In the genomic region with DNA sequence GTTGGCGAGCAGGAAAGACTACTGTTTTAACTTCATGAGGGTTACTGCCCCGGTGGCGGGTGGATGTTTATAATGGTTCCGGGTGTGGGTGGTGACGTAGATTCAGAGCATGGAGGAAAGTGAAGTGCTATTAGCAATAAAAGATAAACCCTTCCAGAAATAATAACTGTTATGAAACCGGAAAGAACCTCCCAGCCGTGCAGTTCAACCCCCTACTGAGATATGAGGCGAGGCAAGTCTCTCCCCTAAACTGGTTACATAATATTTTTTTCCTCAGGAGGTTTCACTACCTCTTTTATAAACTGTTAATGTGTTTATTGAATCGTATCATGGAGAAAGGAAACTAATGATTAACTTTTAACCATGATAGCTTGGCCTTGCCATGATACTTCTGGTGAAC, we compare ENCODE assay signal across 7 cellular contexts. TPM values are rescaled to one million over a fixed set of nuclear protein-coding genes. Genes with fewer than 3 reads are reported as not detected.
DNase-seq lines count a peak whose midpoint lies in the region; ATAC-seq, FAIRE-seq and TF ChIP-seq lines count a peak whose summit lies in the region.

No MANE protein-coding gene starts in this region.

- peak overlapping the region; percentile 15 to 23 for H3K4me3 Mint-ChIP-seq in stimulated activated naive B cell treated with anti-CD40 and anti-IgM and Interleukin-4, amounts not matched to agents 10 μg/mL and 1 μg/mL and 100 μg/mL, for 72 hours
- H3K4me3 Mint-ChIP-seq in CD8-positive, alpha-beta memory T cell: no peak overlapping the region

- DNase-seq in GM12878 (ENCODE audit: low read depth, low spot score): peak; percentile 72
- peak; percentile 64 for DNase-seq in stimulated activated naive B cell treated with anti-CD40 and anti-IgM and Interleukin-4, amounts not matched to agents 10 μg/mL and 1 μg/mL and 100 μg/mL, for 72 hours
- no peak for DNase-seq in CD8-positive, alpha-beta memory T cell
- no peak for DNase-seq in COLO829 (ENCODE audit: low spot score)
- no peak for DNase-seq in activated CD4-positive, CD25-positive, alpha-beta regulatory T cell (lab: John Stamatoyannopoulos, UW)

- SMC1A ChIA-PET in GM12878 (lab: Charles Lee; ENCODE audit: uncharacterized antibody, unreplicated experiment): interaction anchor here (0.6 to 3.6 kb wide), 10 partner anchors 10 to 913 kb away, joined by 3 to 14 read pairs (median 4); partner anchors contain the start of gene STIM2

- H3K4me1 ChIP-seq in GM12878 (ENCODE audit: control insufficient read depth, insufficient read depth, low read length): peaks cover 21% of the 10 kb centered on the region
- H3K4me1 ChIP-seq in CD8-positive, alpha-beta memory T cell (ENCODE audit: insufficient read depth, low read length): peaks cover 13% of the 10 kb centered on the region

- H2AFZ ChIP-seq in GM12878 (ENCODE audit: control insufficient read depth, low read depth, low read length): peak overlapping the region; percentile 33

- BruUV-seq in GM12878 (replicated peaks; lab: Mats Ljungman, UMichigan): no TSS peak

- intact Hi-C loops in GM12878 (cut with micrococcal nuclease; ENCODE audit: unreplicated experiment): loop anchor here (1.0 kb wide), 1 partner anchor 31 kb away; no protein-coding TSS in a partner anchor

- H3K27ac Mint-ChIP-seq in stimulated activated naive B cell treated with anti-CD40 and anti-IgM and Interleukin-4, amounts not matched to agents 10 μg/mL and 1 μg/mL and 100 μg/mL, for 72 hours: no peak overlapping the region
- no peak overlapping the region for H3K27ac Mint-ChIP-seq in CD8-positive, alpha-beta memory T cell

- TF ChIP-seq RAD21 in GM12878 (IDR thresholded peaks at IDR 0.05; ENCODE audit: insufficient read depth, low read depth, low read length): no peak

- in situ Hi-C loops in GM12878 (cut with MboI): no loop called here

- H4K20me1 ChIP-seq in GM12878 (ENCODE audit: control insufficient read depth, insufficient read depth): no peaks in the 10 kb centered on the region

- TF ChIP-seq CTCF in GM12878 (IDR thresholded peaks at IDR 0.05 in 2 of 3, conservative IDR thresholded peaks at IDR 0.05 in 1 of 3; ENCODE audit: control insufficient read depth in 2 of 3, extremely low read depth in 1 of 3, insufficient read depth in 1 of 3, low read depth in 3 of 3, low read length in 3 of 3): no peak

- CTCF ChIA-PET in GM12878 (lab: Yijun Ruan, JAX): no interaction called here
- CTCF ChIA-PET in CD8-positive, alpha-beta memory T cell (lab: Charles Lee): no interaction called here

- H3K9me3 Mint-ChIP-seq in stimulated activated naive B cell treated with anti-CD40 and anti-IgM and Interleukin-4, amounts not matched to agents 10 μg/mL and 1 μg/mL and 100 μg/mL, for 72 hours: peaks cover 9 to 13% of the 10 kb centered on the region in 2 donors
- peaks cover 0 to 6% (median 4%) of the 10 kb centered on the region in 5 donors for H3K9me3 Mint-ChIP-seq in CD8-positive, alpha-beta memory T cell

- H3K9ac ChIP-seq in GM12878 (ENCODE audit: control insufficient read depth, insufficient read depth, low read length): no peak overlapping the region

- peaks cover 31 to 76% of the 10 kb centered on the region in 2 donors for H3K4me1 Mint-ChIP-seq in stimulated activated naive B cell treated with anti-CD40 and anti-IgM and Interleukin-4, amounts not matched to agents 10 μg/mL and 1 μg/mL and 100 μg/mL, for 72 hours
- H3K4me1 Mint-ChIP-seq in CD8-positive, alpha-beta memory T cell: peaks cover 14 to 23% (median 20%) of the 10 kb centered on the region in 3 donors

- ATAC-seq in GM19351 (IDR thresholded peaks at IDR 0.05; ENCODE audit: unreplicated experiment) (peak; percentile 74), HG03103 (IDR thresholded peaks at IDR 0.05; ENCODE audit: low read depth, unreplicated experiment) (peak; percentile 92), GM12878 (peak; percentile 94)
- peak; percentile 75 to 76 for ATAC-seq in stimulated activated naive B cell treated with anti-CD40 and anti-IgM and Interleukin-4, amounts not matched to agents 10 μg/mL and 1 μg/mL and 100 μg/mL, for 72 hours (replicated peaks)

- peaks cover 8% of the 10 kb centered on the region; the same call in 2 of the 3 replicates for H3K9me3 ChIP-seq in GM12878 (replicated peaks; ENCODE audit: control insufficient read depth, insufficient read depth, low read length)
- no peaks in the 10 kb centered on the region for H3K9me3 ChIP-seq in CD8-positive, alpha-beta memory T cell (ENCODE audit: low read length)

- RAD21 ChIA-PET in GM12878 (lab: Charles Lee; ENCODE audit: unreplicated experiment): interaction anchor here (1.3 to 2.9 kb wide), 2 partner anchors 35 to 60 kb away, joined by 7 to 12 read pairs; partner anchors contain the start of gene STIM2

- TF ChIP-seq POLR2A in GM12878 (IDR thresholded peaks at IDR 0.05; ENCODE audit: low read depth, low read length): no peak

- H3K4me3 ChIP-seq in GM12878: 0 out of 2 replicates have a peak overlapping the region, but pooled peaks have one; percentile 31
- no peak overlapping the region for H3K4me3 ChIP-seq in CD8-positive, alpha-beta memory T cell (ENCODE audit: low read length)

- no peaks in the 10 kb centered on the region for H3K27me3 ChIP-seq in GM12878 (replicated peaks in 1 of 2; ENCODE audit: control insufficient read depth in 2 of 2, insufficient read depth in 2 of 2, low read length in 1 of 2)
- H3K27me3 ChIP-seq in CD8-positive, alpha-beta memory T cell (ENCODE audit: insufficient read depth, low read length, poor library complexity, severe bottlenecking): no peaks in the 10 kb centered on the region

- 18% methylated on average over 9 of the region's 9 CpGs for WGBS in GM12878 (ENCODE audit: insufficient coverage, insufficient replicate concordance, low lambda C conversion rate, missing lambda C conversion rate)

- H3K79me2 ChIP-seq in GM12878 (ENCODE audit: control insufficient read depth, insufficient read depth, low read length): no peaks in the 10 kb centered on the region

- POLR2A ChIA-PET in GM12878 (lab: Charles Lee): interaction anchor here (0.6 to 2.1 kb wide), 3 partner anchors 8 to 36 kb away, joined by 3 to 9 read pairs (median 3); no protein-coding TSS in a partner anchor
- POLR2A ChIA-PET in CD8-positive, alpha-beta memory T cell (lab: Charles Lee): no interaction called here

- H3K4me2 ChIP-seq in GM12878 (ENCODE audit: control insufficient read depth, insufficient read depth): peak overlapping the region; percentile 61

- peak; percentile 41 for FAIRE-seq in GM12878 (lab: Jason Lieb, UNC)

- TF ChIP-seq EP300 in GM12878 (IDR thresholded peaks at IDR 0.05; ENCODE audit: borderline replicate concordance in 1 of 2, control insufficient read depth in 1 of 2, low read depth in 2 of 2, low read length in 2 of 2): peak; percentile 91 to 93

- H3K27ac ChIP-seq in GM12878 (ENCODE audit: control insufficient read depth, insufficient read depth): peak overlapping the region; percentile 20; the same call in 1 of the 2 replicates
- no peak overlapping the region for H3K27ac ChIP-seq in CD8-positive, alpha-beta memory T cell (ENCODE audit: low read depth, low read length)

- H3K36me3 Mint-ChIP-seq in stimulated activated naive B cell treated with anti-CD40 and anti-IgM and Interleukin-4, amounts not matched to agents 10 μg/mL and 1 μg/mL and 100 μg/mL, for 72 hours: peaks cover 3 to 7% of the 10 kb centered on the region in 2 donors
- H3K36me3 Mint-ChIP-seq in CD8-positive, alpha-beta memory T cell: peaks cover 0 to 15% (median 0%) of the 10 kb centered on the region in 3 donors

- H3K27me3 Mint-ChIP-seq in stimulated activated naive B cell treated with anti-CD40 and anti-IgM and Interleukin-4, amounts not matched to agents 10 μg/mL and 1 μg/mL and 100 μg/mL, for 72 hours: peaks cover 6 to 18% of the 10 kb centered on the region in 2 donors
- no peaks in the 10 kb centered on the region for H3K27me3 Mint-ChIP-seq in CD8-positive, alpha-beta memory T cell

- H3K36me3 ChIP-seq in GM12878 (ENCODE audit: control insufficient read depth in 2 of 2, insufficient read depth in 2 of 2, low read length in 1 of 2): no peaks in the 10 kb centered on the region
- no peaks in the 10 kb centered on the region for H3K36me3 ChIP-seq in CD8-positive, alpha-beta memory T cell (ENCODE audit: insufficient read depth, low read length)

TF ChIP-seq in GM12878, 131 proteins besides CTCF, POLR2A, EP300 and RAD21 (continues in another document):
- TF ChIP-seq WRNIP1 (IDR thresholded peaks at IDR 0.05; ENCODE audit: borderline replicate concordance, low read depth, low read length) (no peak), POU2F2 (IDR thresholded peaks at IDR 0.05; ENCODE audit: borderline replicate concordance, low read depth, low read length) (peak; percentile 28; the same call in 1 of the 3 replicates), HDAC2 (IDR thresholded peaks at IDR 0.05) (no peak), E2F4 (IDR thresholded peaks at IDR 0.05; ENCODE audit: low read depth, low read length) (no peak), BRCA1 (IDR thresholded peaks at IDR 0.05; ENCODE audit: low read depth, low read length) (no peak)

RNA-seq across cellular contexts. Expression of gene STIM2, which starts 33.9 kb away (rescaled TPM):
- total RNA-seq in GM12878 (2013; cell fraction: nucleolus; rRNA removed): 43.7 and 48.5 TPM in 2 replicates
- total RNA-seq in GM12878 (2014; rRNA removed) (19.7 and 21.6 TPM in 2 replicates), GM12878 (2014; rRNA removed; fragmentation: Illumina TruSeq; extraction: Trizol) (16.5 and 20.0 TPM in 2 replicates), GM12878 (2021) (24.4 and 25.9 TPM in 2 replicates)
- 17.5 TPM for polyA plus RNA-seq in GM12878 (2011; ENCODE audit: low read depth)
- polyA plus RNA-seq in GM12878 (2011; rRNA removed) (40.7 and 41.5 TPM in 2 replicates), GM12878 (2014; fragmentation: Illumina TruSeq; extraction: Trizol) (17.4 and 18.8 TPM in 2 replicates), GM12878 (2014; fragmentation: Nextera tagmentation; extraction: Ambion mirVana) (10 to 100 TPM in 1 of 2 experiments, 1 to 10 TPM in 1; 4.7 to 10.3 TPM), GM12878 (2014; rRNA removed) (14.1 and 14.2 TPM in 2 replicates), GM12878 (2016; fragmentation: Nextera tagmentation; extraction: Ambion mirVana) (10 to 100 TPM; 12.3 to 19.3 TPM)
- polyA plus RNA-seq in GM12878 (2011; cell fraction: cytosol; rRNA removed): 29.4 and 38.6 TPM in 2 replicates
- 101 and 107 TPM in 2 replicates for polyA plus RNA-seq in GM12878 (2011; cell fraction: nucleus; rRNA removed)
- 19.2 and 19.4 TPM in 2 replicates for polyA plus RNA-seq in GM12878 (2012)
- 40.2 and 47.0 TPM in 2 replicates for polyA minus RNA-seq in GM12878 (2011; rRNA and poly(A)+ RNA removed)
- polyA minus RNA-seq in GM12878 (2011; cell fraction: cytosol; rRNA and poly(A)+ RNA removed): 7.8 and 18.5 TPM in 2 replicates
- 45.6 and 81.6 TPM in 2 replicates for polyA minus RNA-seq in GM12878 (2011; cell fraction: nucleus; rRNA and poly(A)+ RNA removed)
- 10 to 100 TPM; 47.8 to 51.0 TPM for total RNA-seq in CD8-positive, alpha-beta memory T cell
- 41.4 TPM for polyA plus RNA-seq in CD8-positive, alpha-beta memory T cell

Comparison
In these comparisons a context has a peak if more than half of its experiments do, and no peak if none do; other contexts are left out.
1. DNase-seq: peak in GM12878 (single experiment) and stimulated activated naive B cell treated with anti-CD40 and anti-IgM and Interleukin-4, amounts not matched to agents 10 μg/mL and 1 μg/mL and 100 μg/mL, for 72 hours (single experiment); none in CD8-positive, alpha-beta memory T cell (0 of 5), COLO829 (single experiment) and activated CD4-positive, CD25-positive, alpha-beta regulatory T cell (0 of 4).
2. H3K4me3 Mint-ChIP-seq: peak in stimulated activated naive B cell treated with anti-CD40 and anti-IgM and Interleukin-4, amounts not matched to agents 10 μg/mL and 1 μg/mL and 100 μg/mL, for 72 hours (2 of 2); none in CD8-positive, alpha-beta memory T cell (0 of 7).
3. Peak in every context shown above with its lines, with median percentiles within 50 percentile points of each other: ATAC-seq.